ENCODE assay signal across 8 cellular contexts in the genomic region with DNA sequence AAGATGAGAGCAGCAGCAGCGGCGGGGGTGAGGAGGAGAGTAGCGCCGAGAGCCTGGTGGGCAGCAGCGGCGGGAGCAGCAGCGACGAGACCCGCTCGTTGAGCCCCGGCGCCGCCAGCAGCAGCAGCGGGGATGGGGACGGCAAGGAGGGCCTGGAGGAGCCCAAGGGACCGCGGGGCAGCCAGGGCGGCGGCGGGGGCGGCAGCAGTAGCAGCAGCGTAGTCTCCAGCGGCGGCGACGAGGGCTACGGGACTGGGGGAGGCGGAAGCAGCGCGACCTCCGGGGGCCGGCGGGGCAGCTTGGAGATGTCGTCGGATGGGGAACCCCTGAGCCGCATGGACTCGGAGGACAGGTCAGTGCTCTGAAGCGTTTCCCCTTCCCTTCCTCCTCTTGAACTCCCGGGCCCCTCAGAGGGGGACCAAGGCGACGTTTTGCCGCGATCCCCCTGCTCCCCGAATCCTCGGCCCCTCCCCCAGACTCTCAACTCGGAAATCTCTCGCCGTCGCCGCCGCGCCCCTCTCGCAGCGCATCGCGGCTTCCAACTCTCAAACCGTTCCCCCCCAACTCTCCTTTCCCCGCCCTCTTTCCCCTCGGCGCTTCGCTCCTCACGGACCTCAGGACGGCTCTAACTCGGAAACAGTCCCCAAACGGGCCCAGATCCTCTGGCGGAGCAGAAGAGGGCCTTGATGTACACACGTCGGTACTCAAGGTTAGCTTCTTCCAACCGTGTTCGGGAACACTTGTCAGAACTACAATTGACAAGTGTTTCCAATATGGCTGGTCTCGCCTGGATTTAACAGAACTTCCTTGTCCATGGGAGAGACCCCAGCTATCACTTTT. TPM values are rescaled to one million over a fixed set of nuclear protein-coding genes. Genes with fewer than 3 reads are reported as not detected.
DNase-seq lines count a peak whose midpoint lies in the region; ATAC-seq and TF ChIP-seq lines count a peak whose summit lies in the region.

No MANE protein-coding gene starts in this region.

- peak overlapping the region; percentile 99 for H3K27ac Mint-ChIP-seq in activated T-helper 1 cell treated with anti-CD3 and anti-CD28 coated beads, Interleukin-12 subunit alpha, Interleukin-12 subunit beta, Interleukin-2, Interleukin-4 antibody, amounts not matched to agents 30 ng/mL and 10 ng/mL and 1 ng/mL, durations not matched to agents 14 hours and 24 hours and 36 hours
- peak overlapping the region; percentile 97 to 99 (median 99) for H3K27ac Mint-ChIP-seq in nephron

- ATAC-seq in GM18907 (IDR thresholded peaks at IDR 0.05; ENCODE audit: unreplicated experiment) (peak; percentile 51), HG03159 (IDR thresholded peaks at IDR 0.05; ENCODE audit: unreplicated experiment) (peak; percentile 35)

- peaks cover 25% of the 10 kb centered on the region for H3K36me3 Mint-ChIP-seq in activated T-helper 1 cell treated with anti-CD3 and anti-CD28 coated beads, Interleukin-12 subunit alpha, Interleukin-12 subunit beta, Interleukin-2, Interleukin-4 antibody, amounts not matched to agents 30 ng/mL and 10 ng/mL and 1 ng/mL, durations not matched to agents 14 hours and 24 hours and 36 hours (ENCODE audit: low read depth)
- peaks cover 24% of the 10 kb centered on the region for H3K36me3 Mint-ChIP-seq in nephron (ENCODE audit: low read depth)

- peaks cover 2% of the 10 kb centered on the region for H3K27me3 Mint-ChIP-seq in activated T-helper 1 cell treated with anti-CD3 and anti-CD28 coated beads, Interleukin-12 subunit alpha, Interleukin-12 subunit beta, Interleukin-2, Interleukin-4 antibody, amounts not matched to agents 30 ng/mL and 10 ng/mL and 1 ng/mL, durations not matched to agents 14 hours and 24 hours and 36 hours (ENCODE audit: insufficient read depth)
- H3K27me3 Mint-ChIP-seq in nephron (ENCODE audit: low read depth), result peaks cover 4% of the 10 kb centered on the region

- peaks cover 4% of the 10 kb centered on the region for H3K9me3 Mint-ChIP-seq in activated T-helper 1 cell treated with anti-CD3 and anti-CD28 coated beads, Interleukin-12 subunit alpha, Interleukin-12 subunit beta, Interleukin-2, Interleukin-4 antibody, amounts not matched to agents 30 ng/mL and 10 ng/mL and 1 ng/mL, durations not matched to agents 14 hours and 24 hours and 36 hours
- no peaks in the 10 kb centered on the region for H3K9me3 Mint-ChIP-seq in nephron

- peaks cover 59% of the 10 kb centered on the region for H3K4me1 Mint-ChIP-seq in activated T-helper 1 cell treated with anti-CD3 and anti-CD28 coated beads, Interleukin-12 subunit alpha, Interleukin-12 subunit beta, Interleukin-2, Interleukin-4 antibody, amounts not matched to agents 30 ng/mL and 10 ng/mL and 1 ng/mL, durations not matched to agents 14 hours and 24 hours and 36 hours (ENCODE audit: low read depth)
- peaks cover 23% of the 10 kb centered on the region for H3K4me1 Mint-ChIP-seq in nephron

- intact Hi-C loops in activated T-helper 1 cell treated with anti-CD3 and anti-CD28 coated beads, Interleukin-12 subunit alpha, Interleukin-12 subunit beta, Interleukin-2, Interleukin-4 antibody, amounts not matched to agents 30 ng/mL and 10 ng/mL and 1 ng/mL, durations not matched to agents 14 hours and 24 hours and 36 hours (cut with micrococcal nuclease), result loop anchor here (1.0 to 10.0 kb wide), 3 partner anchors 8 to 155 kb away; no protein-coding TSS in a partner anchor

- peak overlapping the region; percentile 98 for H3K4me3 Mint-ChIP-seq in activated T-helper 1 cell treated with anti-CD3 and anti-CD28 coated beads, Interleukin-12 subunit alpha, Interleukin-12 subunit beta, Interleukin-2, Interleukin-4 antibody, amounts not matched to agents 30 ng/mL and 10 ng/mL and 1 ng/mL, durations not matched to agents 14 hours and 24 hours and 36 hours
- peak overlapping the region; percentile 98 to 100 (median 99) for H3K4me3 Mint-ChIP-seq in nephron

- DNase-seq in AG09309 (ENCODE audit: low read depth), result no peak
- DNase-seq in OCI-M1 (lab: John Stamatoyannopoulos, UW), result peak; percentile 65
- peak; percentile 50 for DNase-seq in activated T-helper 1 cell treated with anti-CD3 and anti-CD28 coated beads, Interleukin-12 subunit alpha, Interleukin-12 subunit beta, Interleukin-2, Interleukin-4 antibody, amounts not matched to agents 30 ng/mL and 10 ng/mL and 1 ng/mL, durations not matched to agents 14 hours and 24 hours and 36 hours (ENCODE audit: low spot score)
- peak; percentile 53 for DNase-seq in fibroblast of mammary gland (ENCODE audit: low read depth)
- peak; percentile 66 for DNase-seq in stimulated activated naive CD4-positive, alpha-beta T cell treated with Interleukin-2 at 50 U/mL for 16 hours (lab: John Stamatoyannopoulos, UW)

- H3K4me3 ChIP-seq in AG09309 (ENCODE audit: control insufficient read depth, low read depth, low read length), result peak overlapping the region; percentile 84
- peak overlapping the region; percentile 62 for H3K4me3 ChIP-seq in fibroblast of mammary gland (ENCODE audit: control insufficient read depth, low read depth, low read length)

- TF ChIP-seq CTCF in AG09309 (IDR thresholded peaks at IDR 0.05; ENCODE audit: control insufficient read depth, insufficient read depth, low read depth, low read length, missing control alignments) (no peak), fibroblast of mammary gland (conservative IDR thresholded peaks at IDR 0.05; ENCODE audit: control insufficient read depth, insufficient read depth, low read depth, low read length) (no peak), nephron (IDR thresholded peaks at IDR 0.05; ENCODE audit: unreplicated experiment in 3 of 3) (no peak)

RNA-seq across cellular contexts. Expression of a gene that starts 0.9 kb away (rescaled TPM):
- total RNA-seq in activated T-helper 1 cell treated with anti-CD3 and anti-CD28 coated beads, Interleukin-12 subunit alpha, Interleukin-12 subunit beta, Interleukin-2, Interleukin-4 antibody, amounts not matched to agents 30 ng/mL and 10 ng/mL and 1 ng/mL, durations not matched to agents 14 hours and 24 hours and 36 hours, result 53.9 and 58.1 TPM in 2 replicates
